ENCODE assay signal across 8 cellular contexts in genomic region chrX:65697915-65698796, GRCh38. TPM values are rescaled to one million over a fixed set of nuclear protein-coding genes. Genes with fewer than 3 reads are reported as not detected.
DNase-seq lines count a peak whose midpoint lies in the region; ATAC-seq and TF ChIP-seq lines count a peak whose summit lies in the region.

No MANE protein-coding gene starts in this region.

- peak; percentile 54 for ATAC-seq in HG03060 (IDR thresholded peaks at IDR 0.05; ENCODE audit: low read depth, unreplicated experiment)

- peak overlapping the region; percentile 91 to 96 (median 92) for H3K27ac Mint-ChIP-seq in immature natural killer cell

- TF ChIP-seq POLR2A in GM18526 (IDR thresholded peaks at IDR 0.05; ENCODE audit: extremely low read depth, insufficient read length): peak; percentile 36

- H3K27me3 Mint-ChIP-seq in immature natural killer cell (ENCODE audit: low read depth in 3 of 3): peaks cover 6 to 20% (median 17%) of the 10 kb centered on the region in 3 donors

- H3K4me3 Mint-ChIP-seq in immature natural killer cell: peak overlapping the region; percentile 73 to 89 (median 75)

- peaks cover 0 to 11% (median 4%) of the 10 kb centered on the region in 3 donors for H3K36me3 Mint-ChIP-seq in immature natural killer cell

- DNase-seq in SIG-M5 (lab: John Stamatoyannopoulos, UW) (peak; percentile 51), activated gamma-delta T cell (lab: John Stamatoyannopoulos, UW) (peak; percentile 21), immature natural killer cell (peak; percentile 79 to 81 (median 80)), HPDE6-E6E7 (ENCODE audit: extremely low spot score) (no peak), HuH-7.5 (ENCODE audit: low spot score) (no peak)
- DNase-seq in stimulated activated CD4-positive, alpha-beta T cell treated with anti-CD3 and anti-CD28 coated beads, TNF-alpha, amount 100 ng/mL, for 4 hours (ENCODE audit: low read depth in 3 of 3): peak; percentile 12 to 61 (median 55)

- no peaks in the 10 kb centered on the region for H3K9me3 Mint-ChIP-seq in immature natural killer cell

- peaks cover 97 to 98% of the 10 kb centered on the region in 2 donors for H3K4me1 Mint-ChIP-seq in immature natural killer cell

RNA-seq across cellular contexts. Expression of gene MSN, which starts 30.7 kb away (rescaled TPM):
- polyA plus RNA-seq in immature natural killer cell: 1,000 to 10,000 TPM; 1,039 to 1,577 (median 1,568) TPM

Comparison
In these comparisons a context has a peak if more than half of its experiments do, and no peak if none do; other contexts are left out.
1. DNase-seq: peak in SIG-M5 (single experiment), activated gamma-delta T cell (single experiment), immature natural killer cell (3 of 3) and stimulated activated CD4-positive, alpha-beta T cell treated with anti-CD3 and anti-CD28 coated beads, TNF-alpha, amount 100 ng/mL, for 4 hours (3 of 3); none in HPDE6-E6E7 (single experiment) and HuH-7.5 (single experiment).